In the genomic region with DNA sequence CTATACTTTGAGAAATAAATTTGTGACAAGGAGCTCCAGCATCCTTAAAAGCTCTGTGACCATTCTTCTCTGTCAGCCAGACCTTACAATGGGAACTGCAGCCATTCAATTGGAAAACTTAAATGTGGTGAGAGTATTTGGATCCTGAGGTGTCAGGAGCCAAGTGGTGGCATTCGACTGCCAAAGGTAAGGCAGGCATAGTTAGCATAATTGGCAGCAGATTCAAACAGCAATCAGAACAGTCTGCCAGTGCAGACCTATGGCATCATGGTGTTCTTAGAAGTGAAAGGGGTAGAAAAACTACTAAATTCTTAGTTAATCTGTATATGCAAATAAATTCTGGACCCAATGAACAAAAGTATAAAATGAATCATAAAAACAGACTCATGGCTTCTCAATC, we compare ENCODE assay signal across 2 cellular contexts.
TF ChIP-seq lines count a peak whose summit lies in the region.

No MANE protein-coding gene starts in this region.

TF ChIP-seq in IMR-90, 13 proteins besides CTCF, POLR2A, EP300 and RAD21:
- no peak for TF ChIP-seq SMC3 (IDR thresholded peaks at IDR 0.05; ENCODE audit: low read depth, low read length)
- no peak for TF ChIP-seq CHD1 (IDR thresholded peaks at IDR 0.05; ENCODE audit: low read depth, low read length)
- no peak for TF ChIP-seq CEBPB (IDR thresholded peaks at IDR 0.05; ENCODE audit: low read depth, low read length)

TF ChIP-seq in H1, 55 proteins besides CTCF, POLR2A, EP300 and RAD21:
- TF ChIP-seq CEBPB (IDR thresholded peaks at IDR 0.05; ENCODE audit: low read depth, low read length) (no peak), KDM5A (IDR thresholded peaks at IDR 0.05; ENCODE audit: low read length) (no peak), NRF1 (IDR thresholded peaks at IDR 0.05; ENCODE audit: low read depth, low read length) (no peak), KDM4A (IDR thresholded peaks at IDR 0.05; ENCODE audit: low read depth, low read length, severe bottlenecking) (no peak)
